In genomic region chr2:15763106-15763821, GRCh38 we compare ENCODE assay signal across 25 cellular contexts.
"Had no signal": no experiment of that assay in that cellular context is flagged by ENCODE, and none has a peak within 500 bp of the region (broad histone marks: within the 10 kb centered on the region; RNA-seq: fewer than 3 reads in every experiment).

No MANE protein-coding gene starts in this region.

- ATAC-seq: activated T-cell treated with anti-CD3 and anti-CD28 coated beads, Interleukin-2, amount 50 U/mL, for 4 hours; esophagus mucosa; left ventricle myocardium superior; natural killer cell treated with Interleukin-12 subunit alpha and Interleukin-12 subunit beta and Interleukin-15 and Interleukin-18, amount 100 ng/mL, for 72 hours had no signal

- H3K27me3 ChIP-seq: adrenal gland, ascending aorta, brain microvascular endothelial cell, thyroid gland had no signal

- H3K36me3 Mint-ChIP-seq: activated naive CD8-positive, alpha-beta T cell; natural killer cell treated with Interleukin-12 subunit alpha and Interleukin-12 subunit beta and Interleukin-15 and Interleukin-18, amount 100 ng/mL, for 72 hours had no signal

- H3K27ac ChIP-seq: adrenal gland, ascending aorta, brain microvascular endothelial cell, parathyroid adenoma, thyroid gland had no signal

- H3K4me3 Mint-ChIP-seq: activated naive CD8-positive, alpha-beta T cell; activated T-cell treated with anti-CD3 and anti-CD28 coated beads, Interleukin-2, amount 50 U/mL, for 4 hours; mesothelial cell of epicardium; natural killer cell treated with Interleukin-12 subunit alpha and Interleukin-12 subunit beta and Interleukin-15 and Interleukin-18, amount 100 ng/mL, for 72 hours; stimulated activated naive CD8-positive, alpha-beta T cell treated with anti-CD3 and anti-CD28 coated beads, Interleukin-15, Interleukin-2, amounts not matched to agents 100 ng/mL and 50 ng/mL, for 24 hours had no signal

- DNase-seq: activated CD4-positive, alpha-beta T cell treated with anti-CD3 and anti-CD28 coated beads for 1 hour; activated CD8-positive, alpha-beta memory T cell treated with anti-CD3 and anti-CD28 coated beads, Interleukin-2, amount 50 U/mL, for 4 hours; activated naive CD4-positive, alpha-beta T cell; activated T-cell treated with anti-CD3 and anti-CD28 coated beads, Interleukin-2, amount 50 U/mL, for 4 hours; brain microvascular endothelial cell; central memory CD4-positive, alpha-beta T cell; effector memory CD4-positive, alpha-beta T cell; foreskin melanocyte; kidney glomerular epithelial cell; left ventricle myocardium superior; mammary epithelial cell; nucleus accumbens; stimulated activated CD4-positive, alpha-beta T cell treated with anti-CD3 and anti-CD28 coated beads, Interleukin-4, amount 100 ng/mL, for 4 hours; substantia nigra; T-helper 9 cell; thyroid gland had no signal

- H3K4me1 ChIP-seq: adrenal gland, ascending aorta, parathyroid adenoma, thyroid gland had no signal

- H3K27ac Mint-ChIP-seq: activated naive CD8-positive, alpha-beta T cell; activated T-helper 2 cell treated with anti-CD3 and anti-CD28 coated beads, Interferon-gamma antibody, Interleukin-2, Interleukin-4, amounts not matched to agents 10 μg/mL and 5 μg/mL and 100 μg/mL, durations not matched to agents 14 hours and 24 hours and 36 hours; mesothelial cell of epicardium; natural killer cell treated with Interleukin-12 subunit alpha and Interleukin-12 subunit beta and Interleukin-15 and Interleukin-18, amount 100 ng/mL, for 72 hours; stimulated activated naive CD8-positive, alpha-beta T cell treated with anti-CD3 and anti-CD28 coated beads, Interleukin-15, Interleukin-2, amounts not matched to agents 100 ng/mL and 50 ng/mL, for 24 hours had no signal

- H3K4me3 ChIP-seq: adrenal gland, ascending aorta, thyroid gland had no signal

- H3K36me3 ChIP-seq: adrenal gland, ascending aorta, brain microvascular endothelial cell, thyroid gland had no signal

- H3K9me3 Mint-ChIP-seq: activated T-cell treated with anti-CD3 and anti-CD28 coated beads, Interleukin-2, amount 50 U/mL, for 4 hours; activated T-helper 2 cell treated with anti-CD3 and anti-CD28 coated beads, Interferon-gamma antibody, Interleukin-2, Interleukin-4, amounts not matched to agents 10 μg/mL and 5 μg/mL and 100 μg/mL, durations not matched to agents 14 hours and 24 hours and 36 hours; natural killer cell treated with Interleukin-12 subunit alpha and Interleukin-12 subunit beta and Interleukin-15 and Interleukin-18, amount 100 ng/mL, for 72 hours; stimulated activated naive CD8-positive, alpha-beta T cell treated with anti-CD3 and anti-CD28 coated beads, Interleukin-15, Interleukin-2, amounts not matched to agents 100 ng/mL and 50 ng/mL, for 24 hours had no signal

- H3K9me3 ChIP-seq: adrenal gland, ascending aorta, thyroid gland had no signal
